In the genomic region with DNA sequence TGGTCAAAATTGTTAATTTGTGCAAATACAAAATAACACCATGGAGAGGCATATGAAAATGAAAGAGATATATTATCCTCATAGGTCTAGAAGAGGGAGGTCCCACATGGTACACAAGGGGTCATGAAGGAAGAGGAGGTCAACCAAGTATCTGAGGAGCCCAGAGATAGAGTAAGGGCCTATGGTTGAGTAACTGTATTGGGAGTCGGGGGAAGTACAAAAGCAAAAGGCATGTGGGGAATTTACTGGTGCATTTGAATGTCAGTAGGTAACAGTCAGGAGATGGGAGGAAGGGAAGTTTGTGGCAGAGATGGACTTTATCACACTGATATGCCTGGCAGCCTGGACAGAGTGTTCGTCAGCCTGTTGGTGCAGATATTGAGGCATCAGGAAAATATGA, we compare ENCODE assay signal across 19 cellular contexts.
"Had no signal": no experiment of that assay in that cellular context is flagged by ENCODE, and none has a peak within 500 bp of the region (broad histone marks: within the 10 kb centered on the region; RNA-seq: fewer than 3 reads in every experiment).

No MANE protein-coding gene starts in this region.

- H3K36me3 Mint-ChIP-seq: naive thymus-derived CD8-positive, alpha-beta T cell; stimulated activated naive B cell treated with anti-CD40 and anti-IgM and Interleukin-4, amounts not matched to agents 10 μg/mL and 1 μg/mL and 100 μg/mL, for 72 hours had no signal

- H3K27ac ChIP-seq: coronary artery, heart left ventricle, right atrium auricular region, sigmoid colon, skin epidermis, testis, tibial nerve, upper lobe of right lung had no signal

- ATAC-seq: esophagus mucosa; heart left ventricle; left lobe of liver; mucosa of descending colon; naive thymus-derived CD8-positive, alpha-beta T cell; stimulated activated naive B cell treated with anti-CD40 and anti-IgM and Interleukin-4, amounts not matched to agents 10 μg/mL and 1 μg/mL and 100 μg/mL, for 72 hours; stimulated activated naive CD8-positive, alpha-beta T cell treated with anti-CD3 and anti-CD28 coated beads, Interleukin-15, amount 100 ng/mL, for 72 hours; upper lobe of right lung had no signal

- DNase-seq: effector CD4-positive, alpha-beta T cell; heart left ventricle; hippocampal formation; mammary epithelial cell; mucosa of descending colon; naive thymus-derived CD8-positive, alpha-beta T cell; sigmoid colon; stimulated activated CD4-positive, alpha-beta T cell treated with anti-CD3 and anti-CD28 coated beads, Interleukin-2, amount 100 ng/mL, for 24 hours; stimulated activated CD4-positive, alpha-beta T cell treated with anti-CD3 and anti-CD28 coated beads, Interleukin-4, amount 100 ng/mL, for 4 hours; stimulated activated naive B cell treated with anti-CD40 and anti-IgM and Interleukin-4, amounts not matched to agents 10 μg/mL and 1 μg/mL and 100 μg/mL, for 72 hours; stimulated activated naive CD8-positive, alpha-beta T cell treated with anti-CD3 and anti-CD28 coated beads, Interleukin-15, amount 100 ng/mL, for 72 hours; testis; upper lobe of right lung had no signal

- H3K4me3 ChIP-seq: coronary artery, heart left ventricle, mucosa of descending colon, right atrium auricular region, sigmoid colon, skin epidermis, testis, tibial nerve, upper lobe of right lung had no signal

- H3K27me3 ChIP-seq: heart left ventricle, right atrium auricular region, sigmoid colon, testis, tibial nerve, upper lobe of right lung had no signal

- H3K27ac Mint-ChIP-seq: naive thymus-derived CD8-positive, alpha-beta T cell; stimulated activated naive B cell treated with anti-CD40 and anti-IgM and Interleukin-4, amounts not matched to agents 10 μg/mL and 1 μg/mL and 100 μg/mL, for 72 hours; stimulated activated naive CD8-positive, alpha-beta T cell treated with anti-CD3 and anti-CD28 coated beads, Interleukin-15, amount 100 ng/mL, for 72 hours had no signal

- H3K4me1 Mint-ChIP-seq: naive thymus-derived CD8-positive, alpha-beta T cell; stimulated activated naive B cell treated with anti-CD40 and anti-IgM and Interleukin-4, amounts not matched to agents 10 μg/mL and 1 μg/mL and 100 μg/mL, for 72 hours; stimulated activated naive CD8-positive, alpha-beta T cell treated with anti-CD3 and anti-CD28 coated beads, Interleukin-15, amount 100 ng/mL, for 72 hours had no signal

- H3K4me3 Mint-ChIP-seq: naive thymus-derived CD8-positive, alpha-beta T cell; stimulated activated naive B cell treated with anti-CD40 and anti-IgM and Interleukin-4, amounts not matched to agents 10 μg/mL and 1 μg/mL and 100 μg/mL, for 72 hours; stimulated activated naive CD8-positive, alpha-beta T cell treated with anti-CD3 and anti-CD28 coated beads, Interleukin-15, amount 100 ng/mL, for 72 hours had no signal

- H3K4me1 ChIP-seq: heart left ventricle, right atrium auricular region, sigmoid colon, testis, tibial nerve, upper lobe of right lung had no signal

- H3K36me3 ChIP-seq: heart left ventricle, right atrium auricular region, sigmoid colon, tibial nerve, upper lobe of right lung had no signal

- H3K27me3 Mint-ChIP-seq: naive thymus-derived CD8-positive, alpha-beta T cell; stimulated activated naive B cell treated with anti-CD40 and anti-IgM and Interleukin-4, amounts not matched to agents 10 μg/mL and 1 μg/mL and 100 μg/mL, for 72 hours; stimulated activated naive CD8-positive, alpha-beta T cell treated with anti-CD3 and anti-CD28 coated beads, Interleukin-15, amount 100 ng/mL, for 72 hours had no signal

- H3K9me3 ChIP-seq: heart left ventricle, mucosa of descending colon, right atrium auricular region, testis, tibial nerve, upper lobe of right lung had no signal
